In genomic region chr2:156892449-156893335, GRCh38 we compare ENCODE assay signal across 8 cellular contexts.
DNase-seq lines count a peak whose midpoint lies in the region; ATAC-seq, FAIRE-seq and TF ChIP-seq lines count a peak whose summit lies in the region.
"Had no signal": no experiment of that assay in that cellular context is flagged by ENCODE, and none has a peak within 500 bp of the region (broad histone marks: within the 10 kb centered on the region; RNA-seq: fewer than 3 reads in every experiment).

No MANE protein-coding gene starts in this region.

- peak; percentile 90 for ATAC-seq in foreskin keratinocyte
- peak; percentile 80 to 98 (median 96) for ATAC-seq in pancreas
- ATAC-seq in natural killer cell = no peak

- WGBS in pancreas, 2 donors = 2% methylated on average over 15 of the region's 15 CpGs

- H3K4me3 Mint-ChIP-seq in T-helper 2 cell treated with Interferon-gamma antibody and Interleukin-4, amounts not matched to agents 5 μg/mL and 100 μg/mL, for 36 hours = peak overlapping the region; percentile 33
- H3K4me3 Mint-ChIP-seq in natural killer cell = no peak overlapping the region
- H3K4me3 Mint-ChIP-seq: central memory CD8-positive, alpha-beta T cell had no signal

- peaks cover 62% of the 10 kb centered on the region for H3K27me3 Mint-ChIP-seq in T-helper 2 cell treated with Interferon-gamma antibody and Interleukin-4, amounts not matched to agents 5 μg/mL and 100 μg/mL, for 36 hours (ENCODE audit: low read depth)
- peaks cover 0 to 11% of the 10 kb centered on the region in 2 donors for H3K27me3 Mint-ChIP-seq in natural killer cell (ENCODE audit: low read depth in 2 of 2)
- H3K27me3 Mint-ChIP-seq: central memory CD8-positive, alpha-beta T cell had no signal

- no peaks in the 10 kb centered on the region for H3K36me3 Mint-ChIP-seq in T-helper 2 cell treated with Interferon-gamma antibody and Interleukin-4, amounts not matched to agents 5 μg/mL and 100 μg/mL, for 36 hours (ENCODE audit: low read depth)
- no peaks in the 10 kb centered on the region for H3K36me3 Mint-ChIP-seq in natural killer cell

- H3K9me3 ChIP-seq in pancreas = no peaks in the 10 kb centered on the region

- H3K4me3 ChIP-seq in pancreas = peak overlapping the region in 3 of 4 donors; percentile 8 to 41 (median 30)

- POLR2A ChIA-PET in GM10248 (lab: Yijun Ruan, JAX) = no interaction called here

- CTCF ChIA-PET in GM10248 (lab: Yijun Ruan, JAX) = interaction anchor here (1.2 kb wide), 1 partner anchor 1515 kb away, joined by 3 read pairs; no protein-coding TSS in a partner anchor

- peak; percentile 2 for DNase-seq in GM10248 (ENCODE audit: extremely low spot score)
- DNase-seq in HCEC 1CT = peak; percentile 42
- peak; percentile 38 for DNase-seq in NCI-H1048 (lab: John Stamatoyannopoulos, UW)
- DNase-seq in T-helper 2 cell treated with Interferon-gamma antibody and Interleukin-4, amounts not matched to agents 5 μg/mL and 100 μg/mL, for 36 hours (ENCODE audit: low spot score) = no peak
- DNase-seq in foreskin keratinocyte = peak; percentile 82 to 92
- no peak for DNase-seq in pancreas
- no peak for DNase-seq in natural killer cell

- H3K27ac ChIP-seq in foreskin keratinocyte (no peak overlapping the region), pancreas (no peak overlapping the region)

- H3K4me1 ChIP-seq in foreskin keratinocyte (peaks cover 10% of the 10 kb centered on the region), pancreas (no peaks in the 10 kb centered on the region)

- H3K36me3 ChIP-seq in pancreas = no peaks in the 10 kb centered on the region

- H3K27me3 ChIP-seq in foreskin keratinocyte (no peaks in the 10 kb centered on the region), pancreas (no peaks in the 10 kb centered on the region)

- peaks cover under 1% of the 10 kb centered on the region for H3K9me3 Mint-ChIP-seq in T-helper 2 cell treated with Interferon-gamma antibody and Interleukin-4, amounts not matched to agents 5 μg/mL and 100 μg/mL, for 36 hours
- H3K9me3 Mint-ChIP-seq in natural killer cell = peaks cover 0 to 2% of the 10 kb centered on the region in 2 donors

- peak; percentile 39 for FAIRE-seq in pancreas (lab: Jason Lieb, UNC)

- peaks cover 35% of the 10 kb centered on the region for H3K4me1 Mint-ChIP-seq in T-helper 2 cell treated with Interferon-gamma antibody and Interleukin-4, amounts not matched to agents 5 μg/mL and 100 μg/mL, for 36 hours (ENCODE audit: low read depth)
- H3K4me1 Mint-ChIP-seq in natural killer cell = peaks cover 0 to 8% of the 10 kb centered on the region in 2 donors
- H3K4me1 Mint-ChIP-seq: central memory CD8-positive, alpha-beta T cell had no signal

- TF ChIP-seq CTCF in GM10248 (IDR thresholded peaks at IDR 0.05; ENCODE audit: control extremely low read depth, extremely low read depth, low read depth, missing control alignments) (peak; percentile 57), foreskin keratinocyte (conservative IDR thresholded peaks at IDR 0.05) (peak; percentile 96), pancreas (IDR thresholded peaks at IDR 0.05) (peak in 2 of 4 donors; percentile 30 to 33), natural killer cell (IDR thresholded peaks at IDR 0.05) (no peak)

- H3K27ac Mint-ChIP-seq in T-helper 2 cell treated with Interferon-gamma antibody and Interleukin-4, amounts not matched to agents 5 μg/mL and 100 μg/mL, for 36 hours = no peak overlapping the region
- no peak overlapping the region for H3K27ac Mint-ChIP-seq in natural killer cell

- intact Hi-C loops in pancreas (cut with DNase I) (no loop called here), natural killer cell (cut with micrococcal nuclease) (no loop called here)

Comparison
In these comparisons a context has a peak if more than half of its experiments do, and no peak if none do; other contexts are left out.
1. DNase-seq: peak in GM10248 (single experiment), HCEC 1CT (single experiment), NCI-H1048 (single experiment) and foreskin keratinocyte (2 of 2); none in T-helper 2 cell treated with Interferon-gamma antibody and Interleukin-4, amounts not matched to agents 5 μg/mL and 100 μg/mL, for 36 hours (single experiment), pancreas (0 of 6) and natural killer cell (single experiment).
2. ATAC-seq: peak in foreskin keratinocyte (single experiment) and pancreas (4 of 4); none in natural killer cell (0 of 3).